Comparison of ENCODE assay signal across 18 cellular contexts in genomic region chr16:89691986-89692569, GRCh38. TPM values are rescaled to one million over a fixed set of nuclear protein-coding genes. Genes with fewer than 3 reads are reported as not detected.
A peak's percentile ranks its signal among the peaks of the same experiment; 100 is the strongest.
DNase-seq lines count a peak whose midpoint lies in the region; ATAC-seq and TF ChIP-seq lines count a peak whose summit lies in the region.
"Had no signal": no experiment of that assay in that cellular context is flagged by ENCODE, and none has a peak within 500 bp of the region (broad histone marks: within the 10 kb centered on the region; RNA-seq: fewer than 3 reads in every experiment).

No MANE protein-coding gene starts in this region.

- H3K36me3 Mint-ChIP-seq in neural crest cell (ENCODE audit: low read depth): peaks cover 11% of the 10 kb centered on the region

- no peaks in the 10 kb centered on the region for H3K9me2 ChIP-seq in HCT116 (ENCODE audit: insufficient read depth)

- ATAC-seq in Right ventricle myocardium inferior (no peak), left ventricle myocardium superior (no peak), HCT116 (no peak), GM18870 (IDR thresholded peaks at IDR 0.05; ENCODE audit: unreplicated experiment) (no peak)
- ATAC-seq: GM12878 had no signal

- no peaks in the 10 kb centered on the region for H3K27me3 Mint-ChIP-seq in neural crest cell (ENCODE audit: low read depth)
- H3K27me3 Mint-ChIP-seq: CD4-positive, CD25-positive, alpha-beta regulatory T cell had no signal

- H3K79me2 ChIP-seq in HCT116 (ENCODE audit: insufficient read depth, low read length): peaks cover 27% of the 10 kb centered on the region

- no peak overlapping the region for H2AFZ ChIP-seq in HCT116 (ENCODE audit: low read depth, low read length, poor library complexity, severe bottlenecking)

- no peak overlapping the region for H3K27ac Mint-ChIP-seq in neural crest cell (ENCODE audit: unreplicated experiment)

- TF ChIP-seq RAD21 in HCT116 (IDR thresholded peaks at IDR 0.05; ENCODE audit: low read depth): no peak

- no peaks in the 10 kb centered on the region for H3K27me3 ChIP-seq in HCT116 (ENCODE audit: insufficient read depth, low read length)
- H3K27me3 ChIP-seq: SJSA1 had no signal

- H3K4me3 ChIP-seq in HCT116 (replicated peaks in 1 of 2; ENCODE audit: low read depth in 1 of 2, low read length in 2 of 2): no peak overlapping the region
- H3K4me3 ChIP-seq: GM12878, SJSA1 had no signal

- H3K36me3 ChIP-seq in HCT116 (ENCODE audit: control insufficient read depth in 1 of 2, insufficient read depth in 2 of 2, low read length in 2 of 2): peaks cover 27 to 57% of the 10 kb centered on the region in 2 experiments; a peak in 3 of 4 replicates

- intact Hi-C loops in Right ventricle myocardium inferior (cut with DNase I): no loop called here
- intact Hi-C loops in left ventricle myocardium superior (cut with micrococcal nuclease): no loop called here
- intact Hi-C loops in HCT116 (cut with micrococcal nuclease): no loop called here

- BruUV-seq in HCT116 (replicated peaks; lab: Mats Ljungman, UMichigan): no TSS peak

- H3K9me3 Mint-ChIP-seq in neural crest cell: no peaks in the 10 kb centered on the region
- H3K9me3 Mint-ChIP-seq: CD4-positive, CD25-positive, alpha-beta regulatory T cell had no signal

- H3K9ac ChIP-seq in HCT116 (ENCODE audit: low read length): no peak overlapping the region

- CTCF ChIA-PET in HCT116 (lab: Charles Lee): no interaction called here

- RAD21 ChIA-PET in HCT116 (lab: Charles Lee; ENCODE audit: low non-redundant PET in 1 of 2, low total read pairs in 2 of 2, uncharacterized antibody in 2 of 2, unreplicated experiment in 2 of 2): no interaction called here

- TF ChIP-seq POLR2A in HCT116 (IDR thresholded peaks at IDR 0.05; ENCODE audit: borderline replicate concordance, extremely low read depth, insufficient read depth, insufficient read length): no peak

- H3K27ac ChIP-seq in HCT116 (ENCODE audit: low read depth, low read length): peak overlapping the region; percentile 7; the same call in 1 of the 2 replicates
- H3K27ac ChIP-seq: SJSA1 had no signal

- peaks cover 7 to 9% of the 10 kb centered on the region in 2 experiments for H3K4me1 ChIP-seq in HCT116 (ENCODE audit: control insufficient read depth in 1 of 2, insufficient read depth in 2 of 2, low read length in 2 of 2)

- H3K4me3 Mint-ChIP-seq in neural crest cell: peak overlapping the region; percentile 38
- H3K4me3 Mint-ChIP-seq: CD4-positive, CD25-positive, alpha-beta regulatory T cell had no signal

- H3K9me3 ChIP-seq in HCT116 (ENCODE audit: control insufficient read depth in 1 of 2, insufficient read depth in 1 of 2, low read depth in 1 of 2, low read length in 2 of 2): no peaks in the 10 kb centered on the region
- H3K9me3 ChIP-seq: SJSA1 had no signal

- DNase-seq in Right ventricle myocardium inferior (ENCODE audit: missing footprints) (peak; percentile 42), left ventricle myocardium superior (no peak), HCT116 (ENCODE audit: low read depth, low spot score) (no peak), neural crest cell (ENCODE audit: low read depth, low spot score) (no peak), HPDE6-E6E7 (ENCODE audit: extremely low spot score) (no peak)
- DNase-seq: Calu3; CD4-positive, CD25-positive, alpha-beta regulatory T cell; HCEC 1CT; KBM-7; NCI-H1092; NCI-H345; NCI-H526 treated with DMSO at 0.1 percent for 48 hours; NK-92 treated with Interleukin-12 subunit alpha and Interleukin-12 subunit beta, amount 100 ng/mL, for 24 hours; OCI-M1; RPMI8226 had no signal

- TF ChIP-seq CTCF in HCT116 (IDR thresholded peaks at IDR 0.05 in 2 of 3, conservative IDR thresholded peaks at IDR 0.05 in 1 of 3; ENCODE audit: borderline replicate concordance in 1 of 3, insufficient read depth in 1 of 3, low read depth in 2 of 3, low read length in 2 of 3) (no peak), neural crest cell (conservative IDR thresholded peaks at IDR 0.05) (no peak)

- H4K20me1 ChIP-seq in HCT116 (ENCODE audit: insufficient read depth): no peaks in the 10 kb centered on the region

- peaks cover 8% of the 10 kb centered on the region for H3K4me1 Mint-ChIP-seq in neural crest cell

- no peak overlapping the region for H3K4me2 ChIP-seq in HCT116 (ENCODE audit: low read length)

- POLR2A ChIA-PET in HCT116 (lab: Charles Lee): no interaction called here

TF ChIP-seq in HCT116, 20 proteins besides CTCF, POLR2A, EP300 and RAD21:
- TF ChIP-seq SP1 (IDR thresholded peaks at IDR 0.05; ENCODE audit: low read depth): no peak
- no peak for TF ChIP-seq MAX (IDR thresholded peaks at IDR 0.05)

RNA-seq across cellular contexts. Expression of gene CDK10, which starts 5.6 kb away (rescaled TPM):
- total RNA-seq in Right ventricle myocardium inferior: 21.9 TPM
- total RNA-seq in left ventricle myocardium superior: 23.6 TPM
- total RNA-seq in HCT116 (2021; ENCODE audit: unreplicated experiment): 165 TPM
- polyA plus RNA-seq in HCT116 (2012): 180 and 191 TPM in 2 replicates
- total RNA-seq in neural crest cell: 127 and 131 TPM in 2 replicates

RNA-seq across cellular contexts. Expression of gene SPATA2L, which starts 9.4 kb away (rescaled TPM):
- total RNA-seq in Right ventricle myocardium inferior: 3.4 TPM
- 2.3 TPM for total RNA-seq in left ventricle myocardium superior
- 50.5 TPM for total RNA-seq in HCT116 (2021; ENCODE audit: unreplicated experiment)
- 31.9 and 37.5 TPM in 2 replicates for polyA plus RNA-seq in HCT116 (2012)
- total RNA-seq in neural crest cell: 8.6 and 10.6 TPM in 2 replicates

RNA-seq across cellular contexts. Expression of gene VPS9D1, which starts 28.6 kb away (rescaled TPM):
- 11.1 TPM for total RNA-seq in Right ventricle myocardium inferior
- total RNA-seq in left ventricle myocardium superior: 13.7 TPM
- total RNA-seq in HCT116 (2021; ENCODE audit: unreplicated experiment): 4.2 TPM
- polyA plus RNA-seq in HCT116 (2012): 5.9 and 6.2 TPM in 2 replicates
- 18.0 and 20.2 TPM in 2 replicates for total RNA-seq in neural crest cell

RNA-seq across cellular contexts. Expression of gene ZNF276, which starts 29.3 kb away (rescaled TPM):
- total RNA-seq in Right ventricle myocardium inferior (10.6 TPM), left ventricle myocardium superior (12.2 TPM), HCT116 (2021; ENCODE audit: unreplicated experiment) (49.9 TPM), neural crest cell (31.6 and 32.9 TPM in 2 replicates)
- 27.6 and 35.9 TPM in 2 replicates for polyA plus RNA-seq in HCT116 (2012)

RNA-seq across cellular contexts. Expression of gene SPATA33, which starts 34.4 kb away (rescaled TPM):
- total RNA-seq in Right ventricle myocardium inferior (1.6 TPM), left ventricle myocardium superior (2.6 TPM), HCT116 (2021; ENCODE audit: unreplicated experiment) (24.9 TPM), neural crest cell (41.7 and 42.6 TPM in 2 replicates)
- 6.8 and 12.2 TPM in 2 replicates for polyA plus RNA-seq in HCT116 (2012)
